13 cellular contexts compared by ENCODE assay signal in genomic region chr17:79814624-79814965, GRCh38. TPM values are rescaled to one million over a fixed set of nuclear protein-coding genes. Genes with fewer than 3 reads are reported as not detected.
DNase-seq lines count a peak whose midpoint lies in the region; ATAC-seq and TF ChIP-seq lines count a peak whose summit lies in the region.
"Had no signal": no experiment of that assay in that cellular context is flagged by ENCODE, and none has a peak within 500 bp of the region (broad histone marks: within the 10 kb centered on the region; RNA-seq: fewer than 3 reads in every experiment).

No MANE protein-coding gene starts in this region.

- POLR2A ChIA-PET in naive thymus-derived CD4-positive, alpha-beta T cell (lab: Charles Lee), result interaction anchor here (1.7 to 6.4 kb wide), 2 partner anchors 22 to 26 kb away, joined by 6 to 51 read pairs; partner anchors contain the start of gene CBX4

- TF ChIP-seq CTCF in mammary epithelial cell (conservative IDR thresholded peaks at IDR 0.05 in 1 of 2, IDR thresholded peaks at IDR 0.05 in 1 of 2; ENCODE audit: extremely low read depth in 1 of 2, insufficient read depth in 1 of 2, low read depth in 1 of 2, low read length in 2 of 2) (no peak), GM10266 (IDR thresholded peaks at IDR 0.05; ENCODE audit: control insufficient read depth, insufficient read depth, low read depth, missing control alignments) (no peak)

- peak overlapping the region; percentile 67 for H2AFZ ChIP-seq in mammary epithelial cell (ENCODE audit: low read depth, low read length)

- no peak overlapping the region for H3K9ac ChIP-seq in mammary epithelial cell (ENCODE audit: insufficient read depth, low read length)

- ATAC-seq in stimulated activated naive CD8-positive, alpha-beta T cell treated with anti-CD3 and anti-CD28 coated beads, Interleukin-15, Interleukin-2, amounts not matched to agents 100 U/mL and 50 U/mL, for 24 hours, result no peak
- no peak for ATAC-seq in naive thymus-derived CD4-positive, alpha-beta T cell
- ATAC-seq in HG03025 (IDR thresholded peaks at IDR 0.05; ENCODE audit: low FRiP score, unreplicated experiment), result no peak

- no peak overlapping the region for H3K27ac ChIP-seq in mammary epithelial cell (ENCODE audit: insufficient read depth, low read depth, low read length)
- H3K27ac ChIP-seq in naive thymus-derived CD4-positive, alpha-beta T cell (ENCODE audit: low read depth, low read length), result no peak overlapping the region
- H3K27ac ChIP-seq: adrenal gland had no signal

- H3K4me3 ChIP-seq in mammary epithelial cell (replicated peaks in 1 of 3; ENCODE audit: insufficient read depth in 1 of 3, low read depth in 2 of 3, low read length in 3 of 3), result peak overlapping the region in 1 of 3 experiments; percentile 28
- no peak overlapping the region for H3K4me3 ChIP-seq in naive thymus-derived CD4-positive, alpha-beta T cell (ENCODE audit: low read length)
- H3K4me3 ChIP-seq: MG63 had no signal

- dilution Hi-C loops in mammary epithelial cell (cut with HindIII; ENCODE audit: low sequenced_read_pairs), result no loop called here

- H3K4me1 ChIP-seq in mammary epithelial cell (ENCODE audit: insufficient read depth, low read length), result peaks cover 40% of the 10 kb centered on the region
- H3K4me1 ChIP-seq in naive thymus-derived CD4-positive, alpha-beta T cell (ENCODE audit: control insufficient read depth in 2 of 2, insufficient read depth in 2 of 2, low read length in 2 of 2), result peaks cover 23 to 37% of the 10 kb centered on the region in 2 donors

- WGBS in mammary epithelial cell (ENCODE audit: low coverage, missing lambda C conversion rate), result 36% methylated on average over 9 of the region's 20 CpGs

- intact Hi-C loops in mammary epithelial cell (cut with micrococcal nuclease), result no loop called here
- intact Hi-C loops in naive thymus-derived CD4-positive, alpha-beta T cell (cut with micrococcal nuclease), result loop anchor here (5.0 to 10.0 kb wide), 5 partner anchors 37 to 1698 kb away; partner anchors contain the start of genes ACTG1 (in 1 of the 2), BAHCC1 (in 1 of the 2) and CBX2 (in 1 of the 2)

- in situ Hi-C loops in mammary epithelial cell (cut with MboI; ENCODE audit: low sequenced_read_pairs in 2 of 2), result loop anchor here (25.0 kb wide), 1 partner anchor 173 kb away; no protein-coding TSS in a partner anchor

- no peaks in the 10 kb centered on the region for H3K9me3 ChIP-seq in mammary epithelial cell (replicated peaks; ENCODE audit: insufficient read depth, low read length)
- H3K9me3 ChIP-seq in naive thymus-derived CD4-positive, alpha-beta T cell (ENCODE audit: control insufficient read depth in 2 of 3, low read length in 3 of 3), result no peaks in the 10 kb centered on the region
- H3K9me3 ChIP-seq: adrenal gland, MG63 had no signal

- H3K36me3 ChIP-seq in mammary epithelial cell (ENCODE audit: insufficient read depth, low read length), result no peaks in the 10 kb centered on the region
- no peaks in the 10 kb centered on the region for H3K36me3 ChIP-seq in naive thymus-derived CD4-positive, alpha-beta T cell (ENCODE audit: control insufficient read depth in 2 of 3, insufficient read depth in 3 of 3, low read length in 3 of 3)
- H3K36me3 ChIP-seq: adrenal gland, MG63 had no signal

- CTCF ChIA-PET in mammary epithelial cell (lab: Charles Lee; ENCODE audit: low non-redundant PET), result no interaction called here
- CTCF ChIA-PET in naive thymus-derived CD4-positive, alpha-beta T cell (lab: Charles Lee), result no interaction called here

- H4K20me1 ChIP-seq in mammary epithelial cell (ENCODE audit: insufficient read depth, low read length), result no peaks in the 10 kb centered on the region

- no peaks in the 10 kb centered on the region for H3K36me3 Mint-ChIP-seq in stimulated activated naive CD8-positive, alpha-beta T cell treated with anti-CD3 and anti-CD28 coated beads, Interleukin-15, Interleukin-2, amounts not matched to agents 100 ng/mL and 50 ng/mL, for 24 hours (ENCODE audit: low read depth)
- H3K36me3 Mint-ChIP-seq in naive thymus-derived CD4-positive, alpha-beta T cell, result peaks cover 0 to 4% (median 0%) of the 10 kb centered on the region in 5 donors

- BruUV-seq in mammary epithelial cell (replicated peaks; lab: Mats Ljungman, UMichigan), result no TSS peak

- H3K27ac Mint-ChIP-seq in stimulated activated naive CD8-positive, alpha-beta T cell treated with anti-CD3 and anti-CD28 coated beads, Interleukin-15, Interleukin-2, amounts not matched to agents 100 ng/mL and 50 ng/mL, for 24 hours, result no peak overlapping the region
- H3K27ac Mint-ChIP-seq in naive thymus-derived CD4-positive, alpha-beta T cell, result peak overlapping the region in 3 of 9 donors; percentile 31 to 81 (median 60)

- H3K27me3 ChIP-seq in mammary epithelial cell (ENCODE audit: insufficient read depth, low read length), result peaks cover 24% of the 10 kb centered on the region
- H3K27me3 ChIP-seq in naive thymus-derived CD4-positive, alpha-beta T cell (ENCODE audit: control insufficient read depth in 2 of 2, insufficient read depth in 2 of 2, low read length in 2 of 2), result peaks cover 28 to 42% of the 10 kb centered on the region in 2 donors

- no peak for DNase-seq in stimulated activated naive CD8-positive, alpha-beta T cell treated with anti-CD3 and anti-CD28 coated beads, Interleukin-15, Interleukin-2, amounts not matched to agents 100 U/mL and 50 U/mL, for 24 hours
- no peak for DNase-seq in mammary epithelial cell
- DNase-seq in naive thymus-derived CD4-positive, alpha-beta T cell, result no peak
- DNase-seq in LoVo (ENCODE audit: low spot score), result no peak
- DNase-seq in GM10266 (ENCODE audit: extremely low spot score), result no peak
- DNase-seq in NAMALWA (ENCODE audit: low spot score), result no peak
- DNase-seq: COR-L47, erythroblast, NCI-H82 had no signal

- no peaks in the 10 kb centered on the region for H3K79me2 ChIP-seq in mammary epithelial cell (ENCODE audit: insufficient read depth, low read length)

- H3K4me2 ChIP-seq in mammary epithelial cell (ENCODE audit: insufficient read depth, low read depth, low read length), result peak overlapping the region; percentile 84

- H3K9me3 Mint-ChIP-seq in stimulated activated naive CD8-positive, alpha-beta T cell treated with anti-CD3 and anti-CD28 coated beads, Interleukin-15, Interleukin-2, amounts not matched to agents 100 ng/mL and 50 ng/mL, for 24 hours, result no peaks in the 10 kb centered on the region
- H3K9me3 Mint-ChIP-seq in naive thymus-derived CD4-positive, alpha-beta T cell, result peaks cover 0 to 2% (median 0%) of the 10 kb centered on the region in 11 donors

- peaks cover 28% of the 10 kb centered on the region for H3K4me1 Mint-ChIP-seq in stimulated activated naive CD8-positive, alpha-beta T cell treated with anti-CD3 and anti-CD28 coated beads, Interleukin-15, Interleukin-2, amounts not matched to agents 100 ng/mL and 50 ng/mL, for 24 hours (ENCODE audit: low read depth)
- H3K4me1 Mint-ChIP-seq in naive thymus-derived CD4-positive, alpha-beta T cell, result peaks cover 17 to 32% (median 25%) of the 10 kb centered on the region in 7 donors

- H3K4me3 Mint-ChIP-seq in stimulated activated naive CD8-positive, alpha-beta T cell treated with anti-CD3 and anti-CD28 coated beads, Interleukin-15, Interleukin-2, amounts not matched to agents 100 ng/mL and 50 ng/mL, for 24 hours, result peak overlapping the region; percentile 45
- H3K4me3 Mint-ChIP-seq in naive thymus-derived CD4-positive, alpha-beta T cell, result peak overlapping the region; percentile 42 to 81 (median 62)

- H3K27me3 Mint-ChIP-seq in stimulated activated naive CD8-positive, alpha-beta T cell treated with anti-CD3 and anti-CD28 coated beads, Interleukin-15, Interleukin-2, amounts not matched to agents 100 ng/mL and 50 ng/mL, for 24 hours, result peaks cover 41% of the 10 kb centered on the region
- H3K27me3 Mint-ChIP-seq in naive thymus-derived CD4-positive, alpha-beta T cell, result peaks cover 26 to 70% (median 43%) of the 10 kb centered on the region in 5 donors

RNA-seq across cellular contexts. Expression of gene CBX8, which starts 17.7 kb away (rescaled TPM):
- total RNA-seq in mammary epithelial cell, result 1 to 10 TPM; 4.5 to 5.4 TPM
- polyA plus RNA-seq in mammary epithelial cell, result 0.34 TPM
- polyA minus RNA-seq in mammary epithelial cell, result not detected
- 10 to 100 TPM in 1 of 5 experiments, 1 to 10 TPM in 4; 2.4 to 11.9 (median 3.0) TPM for total RNA-seq in naive thymus-derived CD4-positive, alpha-beta T cell
- polyA plus RNA-seq in naive thymus-derived CD4-positive, alpha-beta T cell, result 1 to 10 TPM in 1 of 2 donors, under 1 TPM in 1; 0.96 to 1.9 TPM

RNA-seq across cellular contexts. Expression of gene CBX4, which starts 24.6 kb away (rescaled TPM):
- total RNA-seq in mammary epithelial cell, result 10 to 100 TPM; 28.5 to 34.7 TPM
- polyA plus RNA-seq in mammary epithelial cell, result 11.2 TPM
- 2.2 TPM for polyA minus RNA-seq in mammary epithelial cell
- total RNA-seq in naive thymus-derived CD4-positive, alpha-beta T cell, result 100 to 1,000 TPM in 2 of 5 experiments, 10 to 100 TPM in 3; 37.7 to 134 (median 84.4) TPM
- 1 to 10 TPM; 4.0 to 7.4 TPM for polyA plus RNA-seq in naive thymus-derived CD4-positive, alpha-beta T cell

RNA-seq across cellular contexts. Expression of gene CBX2, which starts 36.6 kb away (rescaled TPM):
- total RNA-seq in mammary epithelial cell, result 1 to 10 TPM in 1 of 2 donors, under 1 TPM in 1; 0.67 to 3.8 TPM
- 3.6 TPM for polyA plus RNA-seq in mammary epithelial cell
- 1.4 TPM for polyA minus RNA-seq in mammary epithelial cell
- 1 to 10 TPM in 1 of 5 experiments, under 1 TPM in 4; 0.24 to 4.4 (median 0.41) TPM for total RNA-seq in naive thymus-derived CD4-positive, alpha-beta T cell
- polyA plus RNA-seq in naive thymus-derived CD4-positive, alpha-beta T cell, result under 1 TPM in 1 of 2 donors, not detected in 1; 0.41 TPM
